8 cellular contexts compared by ENCODE assay signal in the genomic region with DNA sequence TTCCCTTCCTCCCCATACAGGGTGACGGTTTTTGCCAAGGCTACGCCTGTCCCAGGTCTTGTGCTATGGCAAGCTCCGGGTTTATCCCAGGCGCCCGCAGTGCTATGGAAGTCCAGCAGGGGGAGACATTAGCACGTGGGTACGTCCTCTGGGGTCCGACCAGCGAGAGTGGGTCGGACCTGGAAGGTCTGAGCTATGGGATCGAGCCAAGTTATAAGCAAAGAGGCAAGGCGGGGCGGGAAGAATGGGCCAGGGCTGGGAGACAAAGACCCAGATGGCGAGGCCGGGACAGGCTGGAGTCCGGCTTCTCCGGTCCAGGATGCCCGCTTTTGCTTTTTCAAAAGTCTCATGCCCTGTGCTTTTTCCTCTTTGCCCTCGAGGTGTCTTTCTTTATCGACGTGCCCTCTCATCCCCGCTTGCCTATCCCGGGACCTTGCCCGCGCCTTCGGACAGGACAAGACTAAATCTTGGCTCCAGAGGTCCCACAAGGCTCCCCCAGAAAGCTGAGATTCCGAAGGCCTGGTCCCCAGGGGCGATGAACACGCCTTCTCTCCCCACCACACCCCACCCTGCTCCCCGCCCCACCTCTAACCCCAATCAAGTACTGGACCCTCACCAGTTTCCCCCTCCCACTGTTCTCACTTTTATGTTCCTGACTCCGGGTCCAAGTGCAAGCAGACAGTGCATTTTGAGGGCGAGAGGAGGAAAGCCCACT. TPM values are rescaled to one million over a fixed set of nuclear protein-coding genes. Genes with fewer than 3 reads are reported as not detected.
DNase-seq lines count a peak whose midpoint lies in the region; ATAC-seq and TF ChIP-seq lines count a peak whose summit lies in the region.

No MANE protein-coding gene starts in this region.

- DNase-seq in EL (peak; percentile 77), NCI-H446 treated with DMSO at 0.1 percent for 48 hours (lab: John Stamatoyannopoulos, UW) (peak; percentile 44), dermis microvascular lymphatic vessel endothelial cell (ENCODE audit: low read depth in 2 of 2) (peak; percentile 54 to 75), lower leg skin (ENCODE audit: low spot score in 2 of 2) (peak; percentile 84 to 97)
- DNase-seq in activated CD4-positive, alpha-beta T cell treated with anti-CD3 and anti-CD28 coated beads, Interleukin-2, amount 50 U/mL, for 24 hours (ENCODE audit: low read depth in 1 of 2, low spot score in 1 of 2) = peak; percentile 56 to 70
- peak; percentile 75 to 81 for DNase-seq in stimulated activated CD4-positive, alpha-beta T cell treated with anti-CD3 and anti-CD28 coated beads, Interleukin-2, amount 100 ng/mL, for 48 hours

- WGBS in lower leg skin, 2 donors = 1 to 19% methylated on average over 26 to 32 of the region's 32 CpGs

- peak in 1 of 3 donors; percentile 62 for TF ChIP-seq CTCF in lower leg skin (IDR thresholded peaks at IDR 0.05)

- no peak for TF ChIP-seq POLR2A in lower leg skin (IDR thresholded peaks at IDR 0.05)

- ATAC-seq in HG02938 (IDR thresholded peaks at IDR 0.05; ENCODE audit: unreplicated experiment) (peak; percentile 34), HG03025 (IDR thresholded peaks at IDR 0.05; ENCODE audit: low FRiP score, unreplicated experiment) (no peak)

- no peak overlapping the region for H3K4me3 ChIP-seq in lower leg skin (ENCODE audit: low read depth, poor library complexity, severe bottlenecking)

- intact Hi-C loops in lower leg skin (cut with DNase I; ENCODE audit: low total_unique reads) = loop anchor here (5.0 to 10.0 kb wide), 2 partner anchors 394 to 457 kb away; no protein-coding TSS in a partner anchor

RNA-seq across cellular contexts. Expression of a gene that starts 0.8 kb away (rescaled TPM):
- total RNA-seq in dermis microvascular lymphatic vessel endothelial cell (12.1 and 18.9 TPM in 2 replicates), lower leg skin (100 to 1,000 TPM in 2 of 4 donors, 10 to 100 TPM in 2; 97.8 to 109 (median 102) TPM)
